Comparison of ENCODE assay signal across 11 cellular contexts in genomic region chr1:17617787-17618557, GRCh38.
DNase-seq lines count a peak whose midpoint lies in the region; ATAC-seq, FAIRE-seq and TF ChIP-seq lines count a peak whose summit lies in the region.
"Had no signal": no experiment of that assay in that cellular context is flagged by ENCODE, and none has a peak within 500 bp of the region (broad histone marks: within the 10 kb centered on the region; RNA-seq: fewer than 3 reads in every experiment).

No MANE protein-coding gene starts in this region.

- ATAC-seq in GM18505 (IDR thresholded peaks at IDR 0.05; ENCODE audit: unreplicated experiment) (no peak), omental fat pad (ENCODE audit: low FRiP score) (no peak)

- H3K79me2 ChIP-seq in astrocyte (ENCODE audit: insufficient read depth, low read length) = no peaks in the 10 kb centered on the region

- peak overlapping the region; percentile 38 to 100 (median 93); a peak in 21 of 22 replicates for H3K4me2 ChIP-seq in BLaER1 treated with 17β-estradiol and CSF1 and Interleukin-3, amounts not matched to agents 10 nM and 100 nM
- peak overlapping the region; percentile 73 for H3K4me2 ChIP-seq in astrocyte (ENCODE audit: low read length)

- peaks cover 7 to 66% (median 33%) of the 10 kb centered on the region in 11 experiments; a peak in 20 of 22 replicates for H3K36me3 ChIP-seq in BLaER1 treated with 17β-estradiol and CSF1 and Interleukin-3, amounts not matched to agents 10 nM and 100 nM
- H3K36me3 ChIP-seq in astrocyte (ENCODE audit: insufficient read depth, low read length) (no peaks in the 10 kb centered on the region), right atrium auricular region (peaks cover 26% of the 10 kb centered on the region), rectal smooth muscle tissue (ENCODE audit: control insufficient read depth, insufficient read depth, low read length) (peaks cover 7% of the 10 kb centered on the region)

- H3K4me3 ChIP-seq in BLaER1 treated with 17β-estradiol and CSF1 and Interleukin-3, amounts not matched to agents 10 nM and 100 nM = peak overlapping the region in 7 of 10 experiments; percentile 37 to 80 (median 67); a peak in 14 of 20 replicates
- H3K4me3 ChIP-seq in astrocyte (ENCODE audit: insufficient read depth, low read depth, low read length) (no peak overlapping the region), right atrium auricular region (peak overlapping the region; percentile 47 to 51), rectal smooth muscle tissue (ENCODE audit: low read length) (peak overlapping the region; percentile 43)

- H3K36me3 Mint-ChIP-seq in astrocyte (ENCODE audit: low read depth, unreplicated experiment) (peaks cover 9% of the 10 kb centered on the region), glutamatergic neuron (ENCODE audit: unreplicated experiment) (no peaks in the 10 kb centered on the region)
- H3K36me3 Mint-ChIP-seq: activated naive CD8-positive, alpha-beta T cell treated with anti-CD3 and anti-CD28 coated beads, Interleukin-2, amount 10 ng/mL, durations not matched to agents 7 days and 5 days had no signal

- peak; percentile 36 for DNase-seq in astrocyte (ENCODE audit: low read depth)
- peak; percentile 77 for DNase-seq in right atrium auricular region (ENCODE audit: low spot score)
- no peak for DNase-seq in middle frontal gyrus (ENCODE audit: extremely low spot score, low spot score)
- no peak for DNase-seq in glutamatergic neuron
- no peak for DNase-seq in omental fat pad (ENCODE audit: low spot score)
- DNase-seq: activated naive CD8-positive, alpha-beta T cell treated with anti-CD3 and anti-CD28 coated beads, Interleukin-2, amount 10 ng/mL, durations not matched to agents 7 days and 5 days; AML-193; occipital lobe had no signal

- H3K4me1 Mint-ChIP-seq in astrocyte (ENCODE audit: low read depth, unreplicated experiment) (peaks cover 13% of the 10 kb centered on the region), glutamatergic neuron (ENCODE audit: low read depth, unreplicated experiment) (peaks cover 2% of the 10 kb centered on the region)
- H3K4me1 Mint-ChIP-seq: activated naive CD8-positive, alpha-beta T cell treated with anti-CD3 and anti-CD28 coated beads, Interleukin-2, amount 10 ng/mL, durations not matched to agents 7 days and 5 days had no signal

- peaks cover 0 to 26% (median 0%) of the 10 kb centered on the region in 11 experiments; a peak in 1 of 22 replicates for H4K20me1 ChIP-seq in BLaER1 treated with 17β-estradiol and CSF1 and Interleukin-3, amounts not matched to agents 10 nM and 100 nM
- H4K20me1 ChIP-seq in astrocyte (ENCODE audit: insufficient read depth, low read length) = no peaks in the 10 kb centered on the region

- H3K27ac ChIP-seq in BLaER1 treated with 17β-estradiol and CSF1 and Interleukin-3, amounts not matched to agents 10 nM and 100 nM = peak overlapping the region; percentile 27 to 100 (median 80); a peak in 21 of 22 replicates
- no peak overlapping the region for H3K27ac ChIP-seq in astrocyte (ENCODE audit: low read depth, low read length)
- peak overlapping the region; percentile 93 to 96 for H3K27ac ChIP-seq in right atrium auricular region
- peak overlapping the region; percentile 77 for H3K27ac ChIP-seq in rectal smooth muscle tissue (ENCODE audit: low read depth, low read length)

- no peak for TF ChIP-seq CTCF in astrocyte (IDR thresholded peaks at IDR 0.05; ENCODE audit: insufficient read depth, low read depth, low read length)
- TF ChIP-seq CTCF in right atrium auricular region (IDR thresholded peaks at IDR 0.05) = peak in 1 of 2 donors; percentile 16
- no peak for TF ChIP-seq CTCF in glutamatergic neuron (IDR thresholded peaks at IDR 0.05; ENCODE audit: partially characterized antibody, unreplicated experiment)
- no peak for TF ChIP-seq CTCF in omental fat pad (IDR thresholded peaks at IDR 0.05)

- H3K27ac Mint-ChIP-seq in astrocyte (ENCODE audit: unreplicated experiment) (peak overlapping the region; percentile 59), glutamatergic neuron (ENCODE audit: unreplicated experiment) (no peak overlapping the region)
- H3K27ac Mint-ChIP-seq: activated naive CD8-positive, alpha-beta T cell treated with anti-CD3 and anti-CD28 coated beads, Interleukin-2, amount 10 ng/mL, durations not matched to agents 7 days and 5 days had no signal

- H3K4me3 Mint-ChIP-seq in astrocyte (ENCODE audit: unreplicated experiment) (no peak overlapping the region), glutamatergic neuron (ENCODE audit: unreplicated experiment) (no peak overlapping the region)
- H3K4me3 Mint-ChIP-seq: activated naive CD8-positive, alpha-beta T cell treated with anti-CD3 and anti-CD28 coated beads, Interleukin-2, amount 10 ng/mL, durations not matched to agents 7 days and 5 days had no signal

- peak overlapping the region in 9 of 11 experiments; percentile 56 to 88 (median 81); a peak in 19 of 22 replicates for H3K9ac ChIP-seq in BLaER1 treated with 17β-estradiol and CSF1 and Interleukin-3, amounts not matched to agents 10 nM and 100 nM
- H3K9ac ChIP-seq in astrocyte (ENCODE audit: low read length) (peak overlapping the region; percentile 66), rectal smooth muscle tissue (ENCODE audit: low read length) (no peak overlapping the region)

- no peak overlapping the region for H2AFZ ChIP-seq in astrocyte (ENCODE audit: low read depth, low read length)

- H3K9me3 Mint-ChIP-seq in astrocyte (ENCODE audit: unreplicated experiment) (no peaks in the 10 kb centered on the region), glutamatergic neuron (ENCODE audit: unreplicated experiment) (peaks cover 14% of the 10 kb centered on the region)
- H3K9me3 Mint-ChIP-seq: activated naive CD8-positive, alpha-beta T cell treated with anti-CD3 and anti-CD28 coated beads, Interleukin-2, amount 10 ng/mL, durations not matched to agents 7 days and 5 days had no signal

- no peak for TF ChIP-seq POLR2A in GM18505 (IDR thresholded peaks at IDR 0.05; ENCODE audit: borderline replicate concordance, extremely low read depth, insufficient read depth, insufficient read length)

- H3K27me3 Mint-ChIP-seq in astrocyte (ENCODE audit: low read depth, unreplicated experiment) (peaks cover 1% of the 10 kb centered on the region), glutamatergic neuron (ENCODE audit: unreplicated experiment) (peaks cover 28% of the 10 kb centered on the region)
- H3K27me3 Mint-ChIP-seq: activated naive CD8-positive, alpha-beta T cell treated with anti-CD3 and anti-CD28 coated beads, Interleukin-2, amount 10 ng/mL, durations not matched to agents 7 days and 5 days had no signal

- H3K27me3 ChIP-seq in BLaER1 treated with 17β-estradiol and CSF1 and Interleukin-3, amounts not matched to agents 10 nM and 100 nM = no peaks in the 10 kb centered on the region
- H3K27me3 ChIP-seq in astrocyte (ENCODE audit: insufficient read depth, low read length) (no peaks in the 10 kb centered on the region), right atrium auricular region (no peaks in the 10 kb centered on the region), rectal smooth muscle tissue (ENCODE audit: control insufficient read depth, insufficient read depth, low read length) (no peaks in the 10 kb centered on the region)

- no peak for FAIRE-seq in astrocyte (lab: Jason Lieb, UNC)

- H3K4me1 ChIP-seq in BLaER1 treated with 17β-estradiol and CSF1 and Interleukin-3, amounts not matched to agents 10 nM and 100 nM = peaks cover 13 to 100% (median 82%) of the 10 kb centered on the region in 10 experiments
- H3K4me1 ChIP-seq in astrocyte (ENCODE audit: insufficient read depth, low read length) = peaks cover 10% of the 10 kb centered on the region
- H3K4me1 ChIP-seq in right atrium auricular region = peaks cover 0 to 36% of the 10 kb centered on the region in 2 donors
- H3K4me1 ChIP-seq in rectal smooth muscle tissue (ENCODE audit: control insufficient read depth, insufficient read depth, low read length) = peaks cover 14% of the 10 kb centered on the region

- no peaks in the 10 kb centered on the region for H3K9me3 ChIP-seq in BLaER1 treated with 17β-estradiol and CSF1 and Interleukin-3, amounts not matched to agents 10 nM and 100 nM (replicated peaks in 1 of 11)
- no peaks in the 10 kb centered on the region for H3K9me3 ChIP-seq in astrocyte (ENCODE audit: insufficient read depth, low read depth, low read length)
- H3K9me3 ChIP-seq in right atrium auricular region = no peaks in the 10 kb centered on the region

Comparison
In these comparisons a context has a peak if more than half of its experiments do, and no peak if none do; other contexts are left out.
1. DNase-seq: peak in astrocyte (single experiment) and right atrium auricular region (single experiment); none in middle frontal gyrus (single experiment), glutamatergic neuron (single experiment) and omental fat pad (single experiment).